Comparison of ENCODE assay signal across 10 cellular contexts in the genomic region with DNA sequence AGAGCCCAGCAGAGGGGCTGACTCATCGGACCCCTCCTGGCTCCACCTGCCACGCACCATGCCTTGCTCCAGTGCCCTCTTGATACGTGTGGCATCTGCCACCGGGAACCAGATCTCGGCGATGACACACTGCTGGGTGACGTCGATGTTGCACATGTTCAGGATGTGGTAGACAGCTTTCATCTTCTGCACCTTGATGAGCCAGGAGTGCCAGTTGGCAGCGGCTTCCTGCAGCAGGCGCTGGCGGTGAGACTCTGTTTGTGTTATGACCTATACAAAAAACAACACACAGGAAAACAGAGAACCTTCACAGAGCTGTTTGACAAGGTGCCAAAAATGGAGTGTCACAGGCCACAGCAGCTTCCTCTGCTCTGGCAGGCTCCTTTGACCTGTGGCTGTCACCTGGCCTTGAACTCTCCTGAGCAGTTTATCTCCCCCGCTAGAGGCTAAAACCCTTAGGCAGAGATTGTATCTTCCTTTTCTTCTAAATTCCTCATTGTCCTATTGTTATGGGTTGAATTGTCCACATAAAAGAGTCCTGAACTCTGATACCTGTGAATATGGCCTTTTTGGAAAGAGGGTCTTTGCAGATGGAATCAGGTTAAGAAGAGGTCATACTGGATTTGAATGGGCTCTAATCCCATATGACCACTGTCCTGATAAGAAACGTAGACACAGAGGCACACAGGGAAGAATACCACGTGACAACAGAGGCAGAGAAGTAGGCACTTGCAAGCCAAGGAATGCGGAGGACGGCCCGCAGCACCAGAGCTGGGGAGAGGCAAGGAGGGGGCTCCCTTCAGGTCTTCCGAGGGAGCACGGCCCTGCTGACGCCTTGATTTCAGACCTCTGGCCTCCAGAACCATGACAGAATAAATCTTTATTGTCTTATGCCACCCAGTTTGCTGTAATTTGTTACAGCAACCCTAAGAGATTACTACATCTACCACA. TPM values are rescaled to one million over a fixed set of nuclear protein-coding genes. Genes with fewer than 3 reads are reported as not detected.
DNase-seq lines count a peak whose midpoint lies in the region; ATAC-seq and TF ChIP-seq lines count a peak whose summit lies in the region.
"Had no signal": no experiment of that assay in that cellular context is flagged by ENCODE, and none has a peak within 500 bp of the region (broad histone marks: within the 10 kb centered on the region; RNA-seq: fewer than 3 reads in every experiment).

No MANE protein-coding gene starts in this region.

- H3K36me3 ChIP-seq in parathyroid adenoma (ENCODE audit: control insufficient read depth, insufficient read depth, low read length) (no peaks in the 10 kb centered on the region), sigmoid colon (no peaks in the 10 kb centered on the region)

- H3K4me2 ChIP-seq in parathyroid adenoma (ENCODE audit: low read length), result no peak overlapping the region

- peak overlapping the region; percentile 68 for H2AFZ ChIP-seq in parathyroid adenoma

- H3K9me3 ChIP-seq in T-helper 17 cell (ENCODE audit: control insufficient read depth, low read length, poor library complexity, severe bottlenecking) (no peaks in the 10 kb centered on the region), parathyroid adenoma (ENCODE audit: control insufficient read depth, low read length) (no peaks in the 10 kb centered on the region), sigmoid colon (no peaks in the 10 kb centered on the region)

- peak overlapping the region; percentile 55 for H3K27ac ChIP-seq in parathyroid adenoma
- no peak overlapping the region for H3K27ac ChIP-seq in sigmoid colon

- H3K79me2 ChIP-seq in parathyroid adenoma, result no peaks in the 10 kb centered on the region

- no peak for TF ChIP-seq CTCF in parathyroid adenoma (IDR thresholded peaks at IDR 0.05)
- no peak for TF ChIP-seq CTCF in sigmoid colon (IDR thresholded peaks at IDR 0.05)
- TF ChIP-seq CTCF in mesothelial cell of epicardium (IDR thresholded peaks at IDR 0.05; ENCODE audit: unreplicated experiment), result no peak

- no peak overlapping the region for H3K4me3 ChIP-seq in parathyroid adenoma (ENCODE audit: low read depth, low read length)
- H3K4me3 ChIP-seq in sigmoid colon, result no peak overlapping the region

- no peak overlapping the region for H3K9ac ChIP-seq in parathyroid adenoma

- H3K27me3 ChIP-seq in parathyroid adenoma (ENCODE audit: control insufficient read depth, insufficient read depth, low read length) (no peaks in the 10 kb centered on the region), sigmoid colon (no peaks in the 10 kb centered on the region)

- H3K36me3 Mint-ChIP-seq in T-helper 17 cell (ENCODE audit: low read depth), result no peaks in the 10 kb centered on the region
- H3K36me3 Mint-ChIP-seq in mesothelial cell of epicardium, result no peaks in the 10 kb centered on the region
- H3K36me3 Mint-ChIP-seq: brain had no signal

- intact Hi-C loops in sigmoid colon (cut with DNase I), result no loop called here

- no peak for TF ChIP-seq EP300 in sigmoid colon (IDR thresholded peaks at IDR 0.05)

- ATAC-seq in HG03565 (IDR thresholded peaks at IDR 0.05; ENCODE audit: unreplicated experiment) (peak; percentile 73), T-helper 17 cell (peak; percentile 91)

- H3K9me3 Mint-ChIP-seq in mesothelial cell of epicardium, result no peaks in the 10 kb centered on the region
- H3K9me3 Mint-ChIP-seq: brain had no signal

- DNase-seq in NCI-H1417 (lab: John Stamatoyannopoulos, UW) (peak in 2 of 3 experiments; percentile 40 to 54), NCI-H1417 treated with DMSO at 0.1 percent for 48 hours (lab: John Stamatoyannopoulos, UW) (no peak), T-helper 17 cell (peak; percentile 69 to 88 (median 85)), amniotic epithelial cell (ENCODE audit: low read depth) (peak; percentile 28), sigmoid colon (no peak), mesothelial cell of epicardium (ENCODE audit: low spot score in 2 of 2, unreplicated experiment in 2 of 2) (no peak)

- H3K4me1 Mint-ChIP-seq in T-helper 17 cell (peaks cover 39% of the 10 kb centered on the region), mesothelial cell of epicardium (peaks cover 41% of the 10 kb centered on the region)

- TF ChIP-seq POLR2A in sigmoid colon (IDR thresholded peaks at IDR 0.05), result no peak

- H3K4me1 ChIP-seq in parathyroid adenoma (peaks cover 56% of the 10 kb centered on the region), sigmoid colon (no peaks in the 10 kb centered on the region)

- H3K27ac Mint-ChIP-seq in T-helper 17 cell (peak overlapping the region; percentile 98), mesothelial cell of epicardium (no peak overlapping the region)

- 46 to 57% methylated on average over 20 of the region's 20 CpGs for WGBS in sigmoid colon, 2 donors

- peak overlapping the region; percentile 68 for H3K4me3 Mint-ChIP-seq in T-helper 17 cell
- H3K4me3 Mint-ChIP-seq in mesothelial cell of epicardium, result no peak overlapping the region
- H3K4me3 Mint-ChIP-seq: brain had no signal

- no peaks in the 10 kb centered on the region for H3K27me3 Mint-ChIP-seq in T-helper 17 cell
- no peaks in the 10 kb centered on the region for H3K27me3 Mint-ChIP-seq in mesothelial cell of epicardium (ENCODE audit: low read depth)
- H3K27me3 Mint-ChIP-seq: brain had no signal

RNA-seq across cellular contexts. Expression of gene TMEM213, which starts 45.0 kb away (rescaled TPM):
- not detected for total RNA-seq in T-helper 17 cell
- total RNA-seq in sigmoid colon, result not detected
- under 1 TPM in 1 of 3 donors, not detected in 2; 0.01 TPM for polyA plus RNA-seq in sigmoid colon
- total RNA-seq in mesothelial cell of epicardium, result not detected in 3 replicates
- total RNA-seq: urinary bladder had no signal
- polyA plus RNA-seq: urinary bladder had no signal

RNA-seq across cellular contexts. Expression of gene ATP6V0A4, which starts 45.2 kb away (rescaled TPM):
- not detected for total RNA-seq in T-helper 17 cell
- total RNA-seq in sigmoid colon, result not detected
- not detected for polyA plus RNA-seq in sigmoid colon
- total RNA-seq in mesothelial cell of epicardium, result 0.56 to 0.73 TPM in 2 of 3 replicates, not detected in the other
- polyA plus RNA-seq: urinary bladder had no signal

RNA-seq across cellular contexts. Expression of gene SVOPL, which starts 51.7 kb away (rescaled TPM):
- total RNA-seq in T-helper 17 cell (not detected), sigmoid colon (not detected), mesothelial cell of epicardium (1.1 TPM in 3 replicates)
- 1 to 10 TPM in 2 of 3 donors, not detected in 1; 1.8 to 2.3 TPM for polyA plus RNA-seq in sigmoid colon

Comparison
In these comparisons a context has a peak if more than half of its experiments do, and no peak if none do; other contexts are left out.
1. DNase-seq: peak in NCI-H1417 (2 of 3), T-helper 17 cell (3 of 3) and amniotic epithelial cell (single experiment); none in NCI-H1417 treated with DMSO at 0.1 percent for 48 hours (single experiment), sigmoid colon (single experiment) and mesothelial cell of epicardium (0 of 2).